Comparison of ENCODE assay signal across 8 cellular contexts in the genomic region with DNA sequence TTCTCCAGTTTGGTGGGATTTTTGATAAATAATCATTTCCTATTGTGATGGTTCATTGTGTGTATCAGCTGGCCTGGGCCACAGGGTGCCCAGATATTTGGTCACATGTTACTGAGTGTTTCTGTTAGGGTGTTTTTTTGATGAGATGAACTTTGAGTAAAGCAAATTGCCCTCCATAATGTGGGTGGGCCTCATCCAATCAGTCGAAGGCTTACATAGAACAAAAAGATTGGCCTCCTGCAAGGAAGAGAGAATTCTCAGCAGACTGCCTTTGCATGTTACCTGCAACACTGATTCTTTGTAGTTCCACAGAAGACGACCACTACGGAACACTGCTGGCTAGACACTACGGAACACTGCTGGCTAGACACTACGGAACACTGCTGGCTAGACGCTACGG.
"Had no signal": no experiment of that assay in that cellular context is flagged by ENCODE, and none has a peak within 500 bp of the region (broad histone marks: within the 10 kb centered on the region; RNA-seq: fewer than 3 reads in every experiment).

No MANE protein-coding gene starts in this region.

- DNase-seq: GDM1, GF-D8 had no signal

- FAIRE-seq: G401.6, GM12878, GM12891, GM12892, GM18507, GM19239 had no signal

- ATAC-seq: GM12878 had no signal

- H3K4me3 ChIP-seq: GM12878 had no signal
